In the genomic region with DNA sequence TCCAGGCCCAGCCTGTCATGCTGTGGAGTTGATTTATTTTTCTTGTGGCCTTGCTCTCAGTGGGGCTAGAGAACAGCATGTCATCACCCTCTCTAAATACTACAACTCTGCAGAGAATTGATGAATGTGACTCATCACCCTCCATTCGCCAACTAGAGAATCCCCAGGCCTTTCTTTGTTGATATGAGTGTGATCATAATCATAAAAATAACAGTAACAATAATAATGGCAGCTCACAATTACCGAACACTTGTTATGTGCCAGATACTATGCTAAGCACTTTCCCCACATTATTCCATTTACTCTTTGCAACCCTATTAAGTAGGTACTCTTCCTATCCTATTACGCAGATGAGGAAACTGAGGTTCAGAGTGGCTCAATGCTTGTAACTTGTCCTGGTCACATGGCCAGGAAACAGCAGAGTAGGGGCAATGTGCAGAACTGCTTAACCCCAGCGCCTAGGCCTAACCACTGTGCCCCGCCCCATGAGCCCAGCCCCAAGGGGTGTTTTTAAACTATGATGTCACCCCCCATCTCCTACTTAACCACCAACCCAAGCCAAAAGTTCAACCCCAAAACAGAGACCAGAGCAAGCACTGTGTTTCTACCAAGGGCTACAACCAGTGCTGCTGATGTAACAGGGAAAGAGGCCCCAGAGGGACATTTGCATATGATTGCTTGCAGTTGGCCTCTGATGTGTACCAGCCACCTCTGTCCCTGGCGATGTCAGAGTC, we compare ENCODE assay signal across 12 cellular contexts.
DNase-seq lines count a peak whose midpoint lies in the region; ATAC-seq and TF ChIP-seq lines count a peak whose summit lies in the region.
"Had no signal": no experiment of that assay in that cellular context is flagged by ENCODE, and none has a peak within 500 bp of the region (broad histone marks: within the 10 kb centered on the region; RNA-seq: fewer than 3 reads in every experiment).

No MANE protein-coding gene starts in this region.

- no peak overlapping the region for H3K18ac ChIP-seq in mesendoderm (ENCODE audit: low read length)

- no peaks in the 10 kb centered on the region for H3K27me3 ChIP-seq in mesendoderm (ENCODE audit: insufficient read depth, low read length, poor library complexity)
- H3K27me3 ChIP-seq in body of pancreas: no peaks in the 10 kb centered on the region

- intact Hi-C loops in body of pancreas (cut with DNase I): no loop called here

- peak overlapping the region in 3 of 5 experiments; percentile 7 to 84 (median 31) for H3K27ac Mint-ChIP-seq in brain
- H3K27ac Mint-ChIP-seq: natural killer cell had no signal

- H3K36me3 Mint-ChIP-seq in brain: peaks cover 3% of the 10 kb centered on the region
- H3K36me3 Mint-ChIP-seq: natural killer cell had no signal

- H3K56ac ChIP-seq in mesendoderm (ENCODE audit: low read length): no peak overlapping the region

- TF ChIP-seq CTCF in AG10803 (conservative IDR thresholded peaks at IDR 0.05; ENCODE audit: low read length) (no peak), brain (conservative IDR thresholded peaks at IDR 0.05) (no peak), body of pancreas (IDR thresholded peaks at IDR 0.05) (no peak)

- no peak overlapping the region for H2AK5ac ChIP-seq in mesendoderm (ENCODE audit: low read length)

- no peak overlapping the region for H3K4me3 Mint-ChIP-seq in brain
- H3K4me3 Mint-ChIP-seq: natural killer cell had no signal

- H3K4ac ChIP-seq in mesendoderm (ENCODE audit: low read depth, low read length): no peak overlapping the region

- no peak overlapping the region for H4K5ac ChIP-seq in mesendoderm (ENCODE audit: low read length)

- no peaks in the 10 kb centered on the region for H3K27me3 Mint-ChIP-seq in brain

- H3K27ac ChIP-seq in mesendoderm (ENCODE audit: low read depth, low read length): no peak overlapping the region
- H3K27ac ChIP-seq in body of pancreas: no peak overlapping the region

- H3K9me3 ChIP-seq in body of pancreas: no peaks in the 10 kb centered on the region

- H3K4me1 Mint-ChIP-seq in brain: peaks cover 22% of the 10 kb centered on the region
- H3K4me1 Mint-ChIP-seq: natural killer cell had no signal

- peak; percentile 26 for DNase-seq in AG10803 (ENCODE audit: low read depth)
- peak; percentile 50 for DNase-seq in HT1080 (ENCODE audit: low read depth)
- peak; percentile 71 for DNase-seq in mesendoderm
- DNase-seq in NCI-H69 (lab: John Stamatoyannopoulos, UW): no peak
- no peak for DNase-seq in body of pancreas
- DNase-seq: DMS 273 treated with DMSO at 0.1 percent for 48 hours, natural killer cell, NCI-H187 had no signal

- H4K8ac ChIP-seq in mesendoderm (ENCODE audit: low read depth, low read length): no peak overlapping the region

- no peak overlapping the region for H2BK15ac ChIP-seq in mesendoderm (replicated peaks; ENCODE audit: low read depth)

- H3K23ac ChIP-seq in mesendoderm (ENCODE audit: low read length): no peak overlapping the region

- no peak for ATAC-seq in HG03342 (IDR thresholded peaks at IDR 0.05; ENCODE audit: unreplicated experiment)
- no peak for ATAC-seq in esophagus mucosa
- no peak for ATAC-seq in body of pancreas
- ATAC-seq: HCT116, natural killer cell had no signal

- H3K4me1 ChIP-seq in mesendoderm (ENCODE audit: control insufficient read depth, low read depth, low read length) (peaks cover 3% of the 10 kb centered on the region), body of pancreas (peaks cover 8% of the 10 kb centered on the region)

- H3K79me2 ChIP-seq in mesendoderm (ENCODE audit: control insufficient read depth, insufficient read depth, low read length): no peaks in the 10 kb centered on the region

- WGBS in mesendoderm (ENCODE audit: extremely low coverage, insufficient coverage, low lambda C conversion rate): no CpG with 5 or more reads among the region's 6 CpGs
- WGBS in body of pancreas, 2 donors: 85 to 89% methylated on average over 6 of the region's 6 CpGs

- H3K9me3 Mint-ChIP-seq in brain: no peaks in the 10 kb centered on the region
- H3K9me3 Mint-ChIP-seq: natural killer cell had no signal

- H2BK120ac ChIP-seq in mesendoderm (ENCODE audit: low read depth, low read length): no peak overlapping the region

- no peak overlapping the region for H2BK5ac ChIP-seq in mesendoderm (ENCODE audit: low read length)

- H3K79me1 ChIP-seq in mesendoderm (ENCODE audit: low read length): no peaks in the 10 kb centered on the region

- H3K9ac ChIP-seq in mesendoderm (ENCODE audit: low read length): no peak overlapping the region

- H3K4me2 ChIP-seq in mesendoderm (ENCODE audit: low read length): no peak overlapping the region

- H3K36me3 ChIP-seq in mesendoderm (ENCODE audit: control insufficient read depth, insufficient read depth, low read length) (no peaks in the 10 kb centered on the region), body of pancreas (replicated peaks in 1 of 2; ENCODE audit: insufficient read depth in 1 of 2, low read depth in 2 of 2) (no peaks in the 10 kb centered on the region)

- H3K4me3 ChIP-seq in AG10803 (ENCODE audit: low read length) (no peak overlapping the region), mesendoderm (ENCODE audit: low read length) (no peak overlapping the region), body of pancreas (no peak overlapping the region)

- no peak for TF ChIP-seq POLR2A in body of pancreas (IDR thresholded peaks at IDR 0.05)

Comparison
In these comparisons a context has a peak if more than half of its experiments do, and no peak if none do; other contexts are left out.
1. DNase-seq: peak in AG10803 (single experiment), HT1080 (single experiment) and mesendoderm (single experiment); none in NCI-H69 (single experiment) and body of pancreas (0 of 4).